In genomic region chr1:40745180-40745579, GRCh38 we compare ENCODE assay signal across 22 cellular contexts. TPM values are rescaled to one million over a fixed set of nuclear protein-coding genes. Genes with fewer than 3 reads are reported as not detected.
DNase-seq lines count a peak whose midpoint lies in the region; ATAC-seq and TF ChIP-seq lines count a peak whose summit lies in the region.
"Had no signal": no experiment of that assay in that cellular context is flagged by ENCODE, and none has a peak within 500 bp of the region (broad histone marks: within the 10 kb centered on the region; RNA-seq: fewer than 3 reads in every experiment).

No MANE protein-coding gene starts in this region.

- H3K27ac Mint-ChIP-seq in activated T-cell treated with anti-CD3 and anti-CD28 coated beads, Interleukin-2, amount 50 U/mL, for 72 hours: peak overlapping the region; percentile 68
- peak overlapping the region; percentile 48 for H3K27ac Mint-ChIP-seq in activated T-helper 17 cell treated with anti-CD3 and anti-CD28 coated beads, Interleukin-2, amount 50 U/mL, for 72 hours
- peak overlapping the region; percentile 5 for H3K27ac Mint-ChIP-seq in memory B cell
- peak overlapping the region; percentile 21 for H3K27ac Mint-ChIP-seq in stimulated activated memory B cell treated with anti-CD40 and anti-IgM and Interleukin-4, amounts not matched to agents 10 μg/mL and 1 μg/mL and 100 μg/mL, for 72 hours
- H3K27ac Mint-ChIP-seq: activated CD4-positive, alpha-beta T cell treated with anti-CD3 and anti-CD28 coated beads, Interleukin-2, amount 10 ng/mL, durations not matched to agents 7 days and 5 days; activated naive CD8-positive, alpha-beta T cell treated with anti-CD3 and anti-CD28 coated beads for 36 hours; nephron had no signal

- no CpG with 5 or more reads among the region's 1 CpG for WGBS in mesenchymal stem cell

- H3K4me1 ChIP-seq in mesenchymal stem cell (ENCODE audit: control insufficient read depth, insufficient read depth, low read depth, low read length): no peaks in the 10 kb centered on the region

- no peak overlapping the region for H4K91ac ChIP-seq in mesenchymal stem cell (ENCODE audit: low read length)

- no peak overlapping the region for H2BK12ac ChIP-seq in mesenchymal stem cell (ENCODE audit: low read length in 2 of 2)

- H3K23ac ChIP-seq in mesenchymal stem cell (ENCODE audit: low read length in 2 of 2): no peak overlapping the region

- H3K27me3 Mint-ChIP-seq in activated T-cell treated with anti-CD3 and anti-CD28 coated beads, Interleukin-2, amount 50 U/mL, for 72 hours (ENCODE audit: low read depth): no peaks in the 10 kb centered on the region
- H3K27me3 Mint-ChIP-seq in activated T-helper 17 cell treated with anti-CD3 and anti-CD28 coated beads, Interleukin-2, amount 50 U/mL, for 72 hours: no peaks in the 10 kb centered on the region
- no peaks in the 10 kb centered on the region for H3K27me3 Mint-ChIP-seq in memory B cell
- H3K27me3 Mint-ChIP-seq in stimulated activated memory B cell treated with anti-CD40 and anti-IgM and Interleukin-4, amounts not matched to agents 10 μg/mL and 1 μg/mL and 100 μg/mL, for 72 hours: no peaks in the 10 kb centered on the region
- H3K27me3 Mint-ChIP-seq: activated CD4-positive, alpha-beta T cell treated with anti-CD3 and anti-CD28 coated beads, Interleukin-2, amount 10 ng/mL, durations not matched to agents 7 days and 5 days; activated naive CD8-positive, alpha-beta T cell treated with anti-CD3 and anti-CD28 coated beads for 36 hours; CD4-positive, CD25-positive, alpha-beta regulatory T cell; IgD-negative memory B cell had no signal

- H3K9ac ChIP-seq in mesenchymal stem cell (ENCODE audit: low read length): no peak overlapping the region

- peaks cover 56% of the 10 kb centered on the region for H3K4me1 Mint-ChIP-seq in activated T-cell treated with anti-CD3 and anti-CD28 coated beads, Interleukin-2, amount 50 U/mL, for 72 hours (ENCODE audit: low read depth)
- peaks cover 33% of the 10 kb centered on the region for H3K4me1 Mint-ChIP-seq in activated T-helper 17 cell treated with anti-CD3 and anti-CD28 coated beads, Interleukin-2, amount 50 U/mL, for 72 hours
- peaks cover 18% of the 10 kb centered on the region for H3K4me1 Mint-ChIP-seq in memory B cell
- peaks cover 44% of the 10 kb centered on the region for H3K4me1 Mint-ChIP-seq in stimulated activated memory B cell treated with anti-CD40 and anti-IgM and Interleukin-4, amounts not matched to agents 10 μg/mL and 1 μg/mL and 100 μg/mL, for 72 hours

- no peak overlapping the region for H2BK120ac ChIP-seq in mesenchymal stem cell (ENCODE audit: low read depth, low read length)

- peaks cover 19 to 61% of the 10 kb centered on the region in 2 experiments for H3K36me3 ChIP-seq in mesenchymal stem cell (ENCODE audit: control insufficient read depth in 1 of 2, insufficient read depth in 2 of 2, low read depth in 1 of 2, low read length in 2 of 2)

- no peak overlapping the region for H3K18ac ChIP-seq in mesenchymal stem cell (ENCODE audit: low read depth in 1 of 2, low read length in 2 of 2)

- H2BK5ac ChIP-seq in mesenchymal stem cell (ENCODE audit: low read depth, low read length, poor library complexity, severe bottlenecking): no peak overlapping the region

- no peaks in the 10 kb centered on the region for H3K27me3 ChIP-seq in mesenchymal stem cell (ENCODE audit: control insufficient read depth in 1 of 2, insufficient read depth in 1 of 2, low read length in 2 of 2)
- H3K27me3 ChIP-seq: tibial artery had no signal

- peaks cover 44% of the 10 kb centered on the region for H3K79me1 ChIP-seq in mesenchymal stem cell (replicated peaks; ENCODE audit: low read length, poor library complexity, severe bottlenecking)

- no peak overlapping the region for H2BK15ac ChIP-seq in mesenchymal stem cell (ENCODE audit: low read depth, poor library complexity, severe bottlenecking)

- no peak overlapping the region for H4K8ac ChIP-seq in mesenchymal stem cell (ENCODE audit: low read length)

- no peak for ATAC-seq in activated T-cell treated with anti-CD3 and anti-CD28 coated beads, Interleukin-2, amount 50 U/mL, for 72 hours (replicated peaks in 1 of 2)
- ATAC-seq in activated T-helper 17 cell treated with anti-CD3 and anti-CD28 coated beads, Interleukin-2, amount 50 U/mL, for 72 hours (replicated peaks): no peak
- no peak for ATAC-seq in memory B cell (ENCODE audit: low read depth)
- ATAC-seq in stimulated activated memory B cell treated with anti-CD40 and anti-IgM and Interleukin-4, amounts not matched to agents 10 μg/mL and 1 μg/mL and 100 μg/mL, for 72 hours: no peak
- ATAC-seq in GM18505 (IDR thresholded peaks at IDR 0.05; ENCODE audit: unreplicated experiment): no peak

- no peak overlapping the region for H2AFZ ChIP-seq in mesenchymal stem cell (ENCODE audit: low read depth, low read length)

- H3K9me3 Mint-ChIP-seq in activated T-cell treated with anti-CD3 and anti-CD28 coated beads, Interleukin-2, amount 50 U/mL, for 72 hours: no peaks in the 10 kb centered on the region
- H3K9me3 Mint-ChIP-seq in activated T-helper 17 cell treated with anti-CD3 and anti-CD28 coated beads, Interleukin-2, amount 50 U/mL, for 72 hours: no peaks in the 10 kb centered on the region
- no peaks in the 10 kb centered on the region for H3K9me3 Mint-ChIP-seq in memory B cell
- H3K9me3 Mint-ChIP-seq in stimulated activated memory B cell treated with anti-CD40 and anti-IgM and Interleukin-4, amounts not matched to agents 10 μg/mL and 1 μg/mL and 100 μg/mL, for 72 hours: no peaks in the 10 kb centered on the region
- H3K9me3 Mint-ChIP-seq: activated CD4-positive, alpha-beta T cell treated with anti-CD3 and anti-CD28 coated beads, Interleukin-2, amount 10 ng/mL, durations not matched to agents 7 days and 5 days; activated naive CD8-positive, alpha-beta T cell treated with anti-CD3 and anti-CD28 coated beads for 36 hours; CD4-positive, CD25-positive, alpha-beta regulatory T cell; IgD-negative memory B cell; nephron had no signal

- TF ChIP-seq POLR2A in GM18505 (IDR thresholded peaks at IDR 0.05; ENCODE audit: borderline replicate concordance, extremely low read depth, insufficient read depth, insufficient read length): no peak

- no peak overlapping the region for H3K27ac ChIP-seq in mesenchymal stem cell (ENCODE audit: low read length, poor library complexity, severe bottlenecking)
- H3K27ac ChIP-seq: HL-60, RWPE1, tibial artery had no signal

- no peak for DNase-seq in activated T-cell treated with anti-CD3 and anti-CD28 coated beads, Interleukin-2, amount 50 U/mL, for 72 hours
- no peak for DNase-seq in activated T-cell treated with anti-CD3 and anti-CD28 coated beads, Interleukin-2, amount 50 U/mL, for 48 hours
- DNase-seq in memory B cell (ENCODE audit: low spot score in 2 of 2) (no peak), middle frontal gyrus (ENCODE audit: extremely low spot score, low spot score) (no peak), mesenchymal stem cell (no peak)
- DNase-seq: activated CD4-positive, alpha-beta T cell treated with anti-CD3 and anti-CD28 coated beads, Interleukin-2, amount 10 ng/mL, durations not matched to agents 7 days and 5 days; activated naive CD8-positive, alpha-beta T cell treated with anti-CD3 and anti-CD28 coated beads for 36 hours; CD4-positive, CD25-positive, alpha-beta regulatory T cell; DMS53; H7; NCI-H187; NCI-H446; tibial artery had no signal

- H3K9me3 ChIP-seq in mesenchymal stem cell (ENCODE audit: control insufficient read depth, low read length): no peaks in the 10 kb centered on the region
- H3K9me3 ChIP-seq: tibial artery had no signal

- H3K14ac ChIP-seq in mesenchymal stem cell (ENCODE audit: low read length in 2 of 2): no peak overlapping the region

- H3K4me3 ChIP-seq in mesenchymal stem cell (ENCODE audit: insufficient read depth in 1 of 2, low read depth in 1 of 2, low read length in 2 of 2): no peak overlapping the region
- H3K4me3 ChIP-seq: tibial artery had no signal

- no peak overlapping the region for H3K4ac ChIP-seq in mesenchymal stem cell (ENCODE audit: low read depth in 1 of 2, low read length in 2 of 2)

- no peak overlapping the region for H3K4me3 Mint-ChIP-seq in activated T-cell treated with anti-CD3 and anti-CD28 coated beads, Interleukin-2, amount 50 U/mL, for 72 hours
- H3K4me3 Mint-ChIP-seq in activated T-helper 17 cell treated with anti-CD3 and anti-CD28 coated beads, Interleukin-2, amount 50 U/mL, for 72 hours: no peak overlapping the region
- H3K4me3 Mint-ChIP-seq in memory B cell: no peak overlapping the region
- no peak overlapping the region for H3K4me3 Mint-ChIP-seq in stimulated activated memory B cell treated with anti-CD40 and anti-IgM and Interleukin-4, amounts not matched to agents 10 μg/mL and 1 μg/mL and 100 μg/mL, for 72 hours
- H3K4me3 Mint-ChIP-seq: activated CD4-positive, alpha-beta T cell treated with anti-CD3 and anti-CD28 coated beads, Interleukin-2, amount 10 ng/mL, durations not matched to agents 7 days and 5 days; activated naive CD8-positive, alpha-beta T cell treated with anti-CD3 and anti-CD28 coated beads for 36 hours; CD4-positive, CD25-positive, alpha-beta regulatory T cell; IgD-negative memory B cell; nephron had no signal

- H3K36me3 Mint-ChIP-seq in activated T-cell treated with anti-CD3 and anti-CD28 coated beads, Interleukin-2, amount 50 U/mL, for 72 hours (ENCODE audit: insufficient read depth in 2 of 2): peaks cover 4 to 30% of the 10 kb centered on the region in 2 donors
- peaks cover 93% of the 10 kb centered on the region for H3K36me3 Mint-ChIP-seq in activated T-helper 17 cell treated with anti-CD3 and anti-CD28 coated beads, Interleukin-2, amount 50 U/mL, for 72 hours (ENCODE audit: low read depth)
- peaks cover 38% of the 10 kb centered on the region for H3K36me3 Mint-ChIP-seq in memory B cell
- H3K36me3 Mint-ChIP-seq in stimulated activated memory B cell treated with anti-CD40 and anti-IgM and Interleukin-4, amounts not matched to agents 10 μg/mL and 1 μg/mL and 100 μg/mL, for 72 hours: peaks cover 86% of the 10 kb centered on the region

- no peak overlapping the region for H2AK5ac ChIP-seq in mesenchymal stem cell (ENCODE audit: low read length, severe bottlenecking)

- no peak overlapping the region for H3K4me2 ChIP-seq in mesenchymal stem cell (ENCODE audit: low read length, poor library complexity, severe bottlenecking)

RNA-seq across cellular contexts. Expression of gene KCNQ4, which starts 38.4 kb away (rescaled TPM):
- under 1 TPM; 0.58 to 0.60 TPM for total RNA-seq in activated T-cell treated with anti-CD3 and anti-CD28 coated beads, Interleukin-2, amount 50 U/mL, for 72 hours
- 1 to 10 TPM in 1 of 2 donors, under 1 TPM in 1; 0.45 to 1.5 TPM for total RNA-seq in activated T-helper 17 cell treated with anti-CD3 and anti-CD28 coated beads, Interleukin-2, amount 50 U/mL, for 72 hours
- polyA plus RNA-seq in mesenchymal stem cell (2013, experiment 1 of 2): 0.10 TPM
- polyA plus RNA-seq in mesenchymal stem cell (2013, experiment 2 of 2): 0.14 TPM
- total RNA-seq: A172, dermis microvascular lymphatic vessel endothelial cell had no signal
- polyA plus RNA-seq: IgD-negative memory B cell had no signal

RNA-seq across cellular contexts. Expression of gene NFYC, which starts 53.7 kb away (rescaled TPM):
- 10 to 100 TPM; 64.0 to 74.3 TPM for total RNA-seq in activated T-cell treated with anti-CD3 and anti-CD28 coated beads, Interleukin-2, amount 50 U/mL, for 72 hours
- total RNA-seq in activated T-helper 17 cell treated with anti-CD3 and anti-CD28 coated beads, Interleukin-2, amount 50 U/mL, for 72 hours: 10 to 100 TPM; 61.2 to 65.2 TPM
- polyA plus RNA-seq in mesenchymal stem cell (2013, experiment 1 of 2): 32.5 TPM
- 32.5 TPM for polyA plus RNA-seq in mesenchymal stem cell (2013, experiment 2 of 2)

Comparison
In these comparisons a context has a peak if more than half of its experiments do, and no peak if none do; other contexts are left out.
1. H3K27ac Mint-ChIP-seq: peak in every context shown above with its lines; median percentile 68 in activated T-cell treated with anti-CD3 and anti-CD28 coated beads, Interleukin-2, amount 50 U/mL, for 72 hours; 48 in activated T-helper 17 cell treated with anti-CD3 and anti-CD28 coated beads, Interleukin-2, amount 50 U/mL, for 72 hours; 21 in stimulated activated memory B cell treated with anti-CD40 and anti-IgM and Interleukin-4, amounts not matched to agents 10 μg/mL and 1 μg/mL and 100 μg/mL, for 72 hours; 5 in memory B cell.